ENCODE assay signal across 1 cellular context in genomic region chr14:21269252-21270046, GRCh38.
A peak's percentile ranks its signal among the peaks of the same experiment; 100 is the strongest.
TF ChIP-seq lines count a peak whose summit lies in the region.

Gene HNRNPC, minus strand, starts transcription at chr14:21269442. Its CDS starts 35,249 bp downstream, at chr14:21234193.

TF ChIP-seq in SK-N-SH, 30 proteins besides CTCF, POLR2A, EP300 and RAD21 (continued from another document):
- TF ChIP-seq IRF3 (IDR thresholded peaks at IDR 0.05; ENCODE audit: low read depth, low read length) (peak; percentile 100), TCF12 (IDR thresholded peaks at IDR 0.05) (0 out of 2 replicates have a peak, but pooled peaks have one; percentile 10), SIN3A (IDR thresholded peaks at IDR 0.05; ENCODE audit: borderline replicate concordance, low read depth, low read length) (no peak), REST (IDR thresholded peaks at IDR 0.05; ENCODE audit: low read depth, low read length) (no peak), SMC3 (IDR thresholded peaks at IDR 0.05; ENCODE audit: low read depth, low read length) (no peak)
